ENCODE assay signal across 17 cellular contexts in the genomic region with DNA sequence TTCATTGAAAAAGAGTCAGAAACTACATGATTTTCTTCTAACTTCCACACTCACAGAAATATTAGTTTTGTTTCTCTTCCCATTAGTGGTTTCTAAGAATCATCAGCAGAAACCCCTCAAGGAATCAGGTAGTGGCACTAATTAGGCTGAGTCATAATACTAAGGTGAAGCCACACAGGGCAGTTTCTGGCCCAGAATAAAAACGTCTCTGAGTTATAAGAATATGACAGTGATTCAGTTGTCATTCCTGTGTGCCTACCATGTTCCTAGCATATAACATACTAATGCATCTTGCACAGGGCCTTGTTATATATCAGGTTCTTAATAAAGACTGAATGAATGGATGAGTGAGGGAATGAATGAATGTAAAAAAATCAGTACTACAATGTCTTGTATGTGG.
DNase-seq lines count a peak whose midpoint lies in the region; ATAC-seq, FAIRE-seq and TF ChIP-seq lines count a peak whose summit lies in the region.
"Had no signal": no experiment of that assay in that cellular context is flagged by ENCODE, and none has a peak within 500 bp of the region (broad histone marks: within the 10 kb centered on the region; RNA-seq: fewer than 3 reads in every experiment).

No MANE protein-coding gene starts in this region.

- no TSS peak for BruUV-seq in HepG2 (replicated peaks; lab: Mats Ljungman, UMichigan)

- TF ChIP-seq RAD21 in HepG2 (CRISPR knock-in tag; IDR thresholded peaks at IDR 0.05) = no peak

- no peaks in the 10 kb centered on the region for H3K36me3 ChIP-seq in HepG2 (replicated peaks in 1 of 2; ENCODE audit: control insufficient read depth in 1 of 2, insufficient read depth in 2 of 2, low read length in 2 of 2)
- H3K36me3 ChIP-seq in naive thymus-derived CD4-positive, alpha-beta T cell (ENCODE audit: control insufficient read depth in 2 of 3, insufficient read depth in 3 of 3, low read length in 3 of 3) = no peaks in the 10 kb centered on the region

- CTCF ChIA-PET in HepG2 (lab: Yijun Ruan, JAX; ENCODE audit: low intra/inter-chr PET ratio, low total read pairs) = no interaction called here
- CTCF ChIA-PET in naive thymus-derived CD4-positive, alpha-beta T cell (lab: Charles Lee) = no interaction called here

- H3K4me2 ChIP-seq in HepG2 (ENCODE audit: low read depth, low read length) = no peak overlapping the region
- H3K4me2 ChIP-seq: hepatocyte had no signal

- ATAC-seq in GM18508 (IDR thresholded peaks at IDR 0.05; ENCODE audit: insufficient read depth, unreplicated experiment) (peak; percentile 57), GM19468 (IDR thresholded peaks at IDR 0.05; ENCODE audit: extremely low read depth, unreplicated experiment) (peak; percentile 70), HG02885 (IDR thresholded peaks at IDR 0.05; ENCODE audit: poor library complexity, unreplicated experiment) (peak; percentile 61), HepG2 (no peak)
- no peak for ATAC-seq in naive thymus-derived CD4-positive, alpha-beta T cell
- ATAC-seq: body of pancreas, psoas muscle had no signal

- H3K9ac ChIP-seq in HepG2 (ENCODE audit: insufficient read depth, low read depth, low read length) = no peak overlapping the region

- H3K9me3 Mint-ChIP-seq in naive thymus-derived CD4-positive, alpha-beta T cell = peaks cover 0 to 10% (median 4%) of the 10 kb centered on the region in 11 donors
- H3K9me3 Mint-ChIP-seq: CD4-positive, alpha-beta T cell had no signal

- TF ChIP-seq CTCF in HepG2 (CRISPR knock-in tag; IDR thresholded peaks at IDR 0.05) = no peak
- no peak for TF ChIP-seq CTCF in coronary artery (IDR thresholded peaks at IDR 0.05)

- peaks cover 1% of the 10 kb centered on the region for H3K4me1 ChIP-seq in HepG2 (ENCODE audit: insufficient read depth, low read length)
- no peaks in the 10 kb centered on the region for H3K4me1 ChIP-seq in naive thymus-derived CD4-positive, alpha-beta T cell (ENCODE audit: control insufficient read depth in 2 of 2, insufficient read depth in 2 of 2, low read length in 2 of 2)
- H3K4me1 ChIP-seq: psoas muscle had no signal

- intact Hi-C loops in HepG2 (cut with micrococcal nuclease; ENCODE audit: unreplicated experiment) = no loop called here
- intact Hi-C loops in naive thymus-derived CD4-positive, alpha-beta T cell (cut with micrococcal nuclease) = no loop called here

- WGBS in HepG2 (ENCODE audit: low lambda C conversion rate) = 0% methylated on average over 1 of the region's 1 CpG

- H4K20me1 ChIP-seq in HepG2 (ENCODE audit: insufficient read depth, low read length) = no peaks in the 10 kb centered on the region

- FAIRE-seq in HepG2 (lab: Jason Lieb, UNC) = no peak
- FAIRE-seq: endothelial cell of umbilical vein had no signal

- TF ChIP-seq EP300 in HepG2 (IDR thresholded peaks at IDR 0.05; ENCODE audit: low read depth in 2 of 2, low read length in 2 of 2) (no peak), HepG2 (CRISPR knock-in tag; IDR thresholded peaks at IDR 0.05; ENCODE audit: borderline replicate concordance) (no peak)

- POLR2A ChIA-PET in HepG2 (lab: Yijun Ruan, JAX) = no interaction called here
- POLR2A ChIA-PET in naive thymus-derived CD4-positive, alpha-beta T cell (lab: Charles Lee) = no interaction called here

- peaks cover under 1 to 14% (median 1%) of the 10 kb centered on the region in 5 donors for H3K36me3 Mint-ChIP-seq in naive thymus-derived CD4-positive, alpha-beta T cell

- no peaks in the 10 kb centered on the region for H3K27me3 ChIP-seq in HepG2 (ENCODE audit: control insufficient read depth in 1 of 2, insufficient read depth in 2 of 2, low read length in 2 of 2)
- H3K27me3 ChIP-seq in naive thymus-derived CD4-positive, alpha-beta T cell (ENCODE audit: control insufficient read depth in 2 of 2, insufficient read depth in 2 of 2, low read length in 2 of 2) = no peaks in the 10 kb centered on the region
- H3K27me3 ChIP-seq: body of pancreas, hepatocyte had no signal

- no peaks in the 10 kb centered on the region for H3K79me2 ChIP-seq in HepG2 (ENCODE audit: insufficient read depth, low read length)
- H3K79me2 ChIP-seq: hepatocyte had no signal

- H3K4me1 Mint-ChIP-seq in naive thymus-derived CD4-positive, alpha-beta T cell = peaks cover 0 to 10% (median 0%) of the 10 kb centered on the region in 7 donors

- no peak overlapping the region for H2AFZ ChIP-seq in HepG2 (ENCODE audit: low read length)
- H2AFZ ChIP-seq: hepatocyte had no signal

- H3K27me3 Mint-ChIP-seq in naive thymus-derived CD4-positive, alpha-beta T cell = no peaks in the 10 kb centered on the region
- H3K27me3 Mint-ChIP-seq: activated T-cell treated with anti-CD3 and anti-CD28 coated beads, Interleukin-2, amount 50 U/mL, for 24 hours; CD4-positive, alpha-beta T cell had no signal

- in situ Hi-C loops in HepG2 (cut with HindIII; ENCODE audit: extremely low pct_ligation_motif_present, low pct_unique_long_range_greater_than_20kb) = no loop called here

- DNase-seq in M059J (ENCODE audit: low read depth) = peak; percentile 67
- DNase-seq in HepG2 (ENCODE audit: low spot score) = no peak
- DNase-seq in coronary artery (ENCODE audit: low spot score) = no peak
- DNase-seq in naive thymus-derived CD4-positive, alpha-beta T cell = no peak
- DNase-seq in NCI-H2029 (lab: John Stamatoyannopoulos, UW) = no peak
- DNase-seq: activated T-cell treated with anti-CD3 and anti-CD28 coated beads, Interleukin-2, amount 50 U/mL, for 24 hours; body of pancreas; CD4-positive, alpha-beta T cell; mesenchymal stem cell; NCI-H446 treated with DMSO at 0.1 percent for 48 hours; psoas muscle had no signal

- H3K27ac ChIP-seq in HepG2 (ENCODE audit: extremely low read length, insufficient read depth, low read length) (no peak overlapping the region), coronary artery (no peak overlapping the region)
- no peak overlapping the region for H3K27ac ChIP-seq in naive thymus-derived CD4-positive, alpha-beta T cell (ENCODE audit: low read depth, low read length)
- H3K27ac ChIP-seq: body of pancreas, hepatocyte, psoas muscle, RWPE1 had no signal

- H3K4me3 Mint-ChIP-seq in naive thymus-derived CD4-positive, alpha-beta T cell = no peak overlapping the region
- H3K4me3 Mint-ChIP-seq: activated T-cell treated with anti-CD3 and anti-CD28 coated beads, Interleukin-2, amount 50 U/mL, for 24 hours; CD4-positive, alpha-beta T cell had no signal

- H3K9me3 ChIP-seq in HepG2 (ENCODE audit: low read length) = no peaks in the 10 kb centered on the region
- H3K9me3 ChIP-seq in naive thymus-derived CD4-positive, alpha-beta T cell (ENCODE audit: control insufficient read depth in 2 of 3, low read length in 3 of 3) = no peaks in the 10 kb centered on the region
- H3K9me3 ChIP-seq: body of pancreas, psoas muscle had no signal

- H3K27ac Mint-ChIP-seq in naive thymus-derived CD4-positive, alpha-beta T cell = no peak overlapping the region
- H3K27ac Mint-ChIP-seq: activated T-cell treated with anti-CD3 and anti-CD28 coated beads, Interleukin-2, amount 50 U/mL, for 24 hours; CD4-positive, alpha-beta T cell had no signal

- TF ChIP-seq POLR2A in HepG2 (IDR thresholded peaks at IDR 0.05; ENCODE audit: insufficient read depth in 1 of 2, low read depth in 2 of 2, low read length in 2 of 2) = no peak

- H3K4me3 ChIP-seq in HepG2 (replicated peaks in 1 of 3; ENCODE audit: insufficient read depth in 1 of 3, low read depth in 2 of 3, low read length in 3 of 3) (no peak overlapping the region), coronary artery (no peak overlapping the region)
- no peak overlapping the region for H3K4me3 ChIP-seq in naive thymus-derived CD4-positive, alpha-beta T cell (ENCODE audit: low read length)
- H3K4me3 ChIP-seq: body of pancreas, hepatocyte, psoas muscle had no signal

TF ChIP-seq in HepG2, 621 proteins besides CTCF, POLR2A, EP300 and RAD21:
- no peak for TF ChIP-seq ZNF749 (CRISPR knock-in tag; IDR thresholded peaks at IDR 0.05; ENCODE audit: borderline replicate concordance)
- TF ChIP-seq TEAD3 (CRISPR knock-in tag; optimal IDR thresholded peaks at IDR 0.05; ENCODE audit: borderline replicate concordance) = no peak
- no peak for TF ChIP-seq HNRNPH1 (optimal IDR thresholded peaks at IDR 0.05; ENCODE audit: low read depth, low read length)
- TF ChIP-seq, protein P1, sequence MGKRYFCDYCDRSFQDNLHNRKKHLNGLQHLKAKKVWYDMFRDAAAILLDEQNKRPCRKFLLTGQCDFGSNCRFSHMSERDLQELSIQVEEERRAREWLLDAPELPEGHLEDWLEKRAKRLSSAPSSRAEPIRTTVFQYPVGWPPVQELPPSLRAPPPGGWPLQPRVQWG (CRISPR knock-in tag; IDR thresholded peaks at IDR 0.05; ENCODE audit: borderline replicate concordance, low read depth) = no peak
- TF ChIP-seq FOXK2 (IDR thresholded peaks at IDR 0.05) = no peak
- TF ChIP-seq, protein P2, sequence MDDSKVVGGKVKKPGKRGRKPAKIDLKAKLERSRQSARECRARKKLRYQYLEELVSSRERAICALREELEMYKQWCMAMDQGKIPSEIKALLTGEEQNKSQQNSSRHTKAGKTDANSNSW (CRISPR knock-in tag; IDR thresholded peaks at IDR 0.05; ENCODE audit: borderline replicate concordance) = no peak
- TF ChIP-seq HOXD1 (CRISPR knock-in tag; IDR thresholded peaks at IDR 0.05) = no peak
- no peak for TF ChIP-seq ARID2 (CRISPR knock-in tag; IDR thresholded peaks at IDR 0.05; ENCODE audit: borderline replicate concordance)
- no peak for TF ChIP-seq RFX3 (CRISPR knock-in tag; IDR thresholded peaks at IDR 0.05)

Comparison
In these comparisons a context has a peak if more than half of its experiments do, and no peak if none do; other contexts are left out.
1. ATAC-seq: peak in GM18508 (single experiment), GM19468 (single experiment) and HG02885 (single experiment); none in HepG2 (single experiment) and naive thymus-derived CD4-positive, alpha-beta T cell (single experiment).